In genomic region chr1:202281316-202282016, GRCh38 we compare ENCODE assay signal across 13 cellular contexts.
DNase-seq lines count a peak whose midpoint lies in the region; ATAC-seq, FAIRE-seq and TF ChIP-seq lines count a peak whose summit lies in the region.
"Had no signal": no experiment of that assay in that cellular context is flagged by ENCODE, and none has a peak within 500 bp of the region (broad histone marks: within the 10 kb centered on the region; RNA-seq: fewer than 3 reads in every experiment).

No MANE protein-coding gene starts in this region.

- no peak overlapping the region for H3K23ac ChIP-seq in H1 (ENCODE audit: insufficient read length)
- H3K23ac ChIP-seq in neuronal stem cell (ENCODE audit: low read depth, low read length, poor library complexity): no peak overlapping the region

- no peak for TF ChIP-seq POLR2A in H1 (IDR thresholded peaks at IDR 0.05; ENCODE audit: control extremely low read depth in 1 of 2, low read depth in 2 of 2, low read length in 2 of 2)

- H3K27me3 Mint-ChIP-seq in CD14-positive monocyte (ENCODE audit: low read depth in 3 of 3): peaks cover 19 to 48% (median 19%) of the 10 kb centered on the region in 3 donors

- H3K79me1 ChIP-seq in H1 (ENCODE audit: low read depth, low read length) (no peaks in the 10 kb centered on the region), neuronal stem cell (ENCODE audit: low read depth, low read length) (no peaks in the 10 kb centered on the region)

- TF ChIP-seq CTCF in CD14-positive monocyte (IDR thresholded peaks at IDR 0.05) (no peak), H1 (IDR thresholded peaks at IDR 0.05; ENCODE audit: control extremely low read depth in 1 of 3, insufficient read depth in 1 of 3, low read depth in 1 of 3, low read length in 3 of 3) (no peak), PC-9 (conservative IDR thresholded peaks at IDR 0.05) (no peak)

- H4K5ac ChIP-seq in H1 (ENCODE audit: insufficient read length, low read depth, low read length): no peak overlapping the region

- no peaks in the 10 kb centered on the region for H3K4me1 Mint-ChIP-seq in CD14-positive monocyte

- TF ChIP-seq RAD21 in H1 (IDR thresholded peaks at IDR 0.05 in 1 of 2, conservative IDR thresholded peaks at IDR 0.05 in 1 of 2; ENCODE audit: low read depth in 2 of 2, low read length in 2 of 2): no peak

- no peaks in the 10 kb centered on the region for H3K9me3 ChIP-seq in H1 (ENCODE audit: insufficient read depth in 2 of 2, low read depth in 1 of 2, low read length in 1 of 2)
- H3K9me3 ChIP-seq in neuronal stem cell (replicated peaks in 1 of 2; ENCODE audit: control insufficient read depth in 2 of 2, insufficient read depth in 1 of 2, low read depth in 1 of 2, low read length in 2 of 2): no peaks in the 10 kb centered on the region
- no peaks in the 10 kb centered on the region for H3K9me3 ChIP-seq in PC-9 (ENCODE audit: insufficient read depth, low read depth)

- H3K4me3 Mint-ChIP-seq in CD14-positive monocyte: peak overlapping the region in 1 of 2 donors; percentile 1
- H3K4me3 Mint-ChIP-seq: activated naive CD4-positive, alpha-beta T cell treated with anti-CD3 and anti-CD28 coated beads, Interleukin-2, amount 10 ng/mL, durations not matched to agents 7 days and 5 days; naive thymus-derived CD4-positive, alpha-beta T cell had no signal

- no peak overlapping the region for H3K56ac ChIP-seq in H1 (replicated peaks; ENCODE audit: insufficient read length, low read depth, low read length)

- 0 out of 2 replicates have a peak overlapping the region, but pooled peaks have one; percentile 47 for H2BK15ac ChIP-seq in H1 (ENCODE audit: low read length)
- H2BK15ac ChIP-seq in neuronal stem cell (ENCODE audit: low read length): no peak overlapping the region

- H2BK20ac ChIP-seq in H1 (ENCODE audit: low read length): no peak overlapping the region

- intact Hi-C loops in CD14-positive monocyte (cut with micrococcal nuclease) (no loop called here), PC-9 (cut with micrococcal nuclease; ENCODE audit: unreplicated experiment) (loop anchor here (2.0 kb wide), 1 partner anchor 45 kb away; no protein-coding TSS in a partner anchor)

- H3K79me2 ChIP-seq in H1 (ENCODE audit: control insufficient read depth in 1 of 2, insufficient read depth in 2 of 2, low read length in 2 of 2): no peaks in the 10 kb centered on the region
- no peaks in the 10 kb centered on the region for H3K79me2 ChIP-seq in PC-9 (ENCODE audit: low read depth)

- peaks cover 15% of the 10 kb centered on the region for H3F3A ChIP-seq in PC-9 (ENCODE audit: insufficient read depth, low read depth)

- no peak for TF ChIP-seq EP300 in H1 (IDR thresholded peaks at IDR 0.05; ENCODE audit: borderline replicate concordance in 1 of 2, low read depth in 2 of 2, low read length in 2 of 2)

- H2BK5ac ChIP-seq in H1 (ENCODE audit: low read depth, low read length) (no peak overlapping the region), neuronal stem cell (ENCODE audit: low read length) (no peak overlapping the region)

- CTCF ChIA-PET in H1 (lab: Charles Lee; ENCODE audit: partially characterized antibody) (interaction anchor here (0.6 to 4.8 kb wide), 18 partner anchors 8 to 346 kb away, joined by 3 to 27 read pairs (median 4); partner anchors contain the start of gene LGR6), PC-9 (lab: Charles Lee) (interaction anchor here (0.6 kb wide), 1 partner anchor 38 kb away, joined by 13 read pairs; no protein-coding TSS in a partner anchor)

- H3K18ac ChIP-seq in H1 (ENCODE audit: extremely low read depth, low read length) (no peak overlapping the region), neuronal stem cell (ENCODE audit: low read length) (peak overlapping the region; percentile 42)

- no peak overlapping the region for H3K27ac Mint-ChIP-seq in CD14-positive monocyte
- H3K27ac Mint-ChIP-seq: activated naive CD4-positive, alpha-beta T cell treated with anti-CD3 and anti-CD28 coated beads, Interleukin-2, amount 10 ng/mL, durations not matched to agents 7 days and 5 days; naive thymus-derived CD4-positive, alpha-beta T cell had no signal

- BruUV-seq in PC-9 (replicated peaks; lab: Mats Ljungman, UMichigan): no TSS peak

- no peak overlapping the region for H3K14ac ChIP-seq in H1 (ENCODE audit: insufficient read length)
- H3K14ac ChIP-seq in neuronal stem cell (ENCODE audit: low read length): no peak overlapping the region

- H3K27me3 ChIP-seq in H1 (replicated peaks in 1 of 4; ENCODE audit: control insufficient read depth in 3 of 4, extremely low read depth in 1 of 4, insufficient read depth in 3 of 4, low read length in 3 of 4): no peaks in the 10 kb centered on the region
- peaks cover 0 to 51% (median 0%) of the 10 kb centered on the region in 3 experiments for H3K27me3 ChIP-seq in neuronal stem cell (ENCODE audit: control insufficient read depth in 3 of 3, insufficient read depth in 3 of 3, low read depth in 1 of 3, low read length in 3 of 3)
- no peaks in the 10 kb centered on the region for H3K27me3 ChIP-seq in PC-9 (ENCODE audit: insufficient read depth, low read depth)

- H3K27ac ChIP-seq in H1 (ENCODE audit: low read depth, low read length): no peak overlapping the region
- no peak overlapping the region for H3K27ac ChIP-seq in neuronal stem cell (replicated peaks; ENCODE audit: low read length)
- no peak overlapping the region for H3K27ac ChIP-seq in PC-9

- H4K8ac ChIP-seq in H1 (ENCODE audit: extremely low read depth, insufficient read depth, low read length) (no peak overlapping the region), neuronal stem cell (ENCODE audit: low read depth, low read length) (no peak overlapping the region)

- H2BK120ac ChIP-seq in H1 (replicated peaks; ENCODE audit: low read depth, low read length): no peak overlapping the region
- no peak overlapping the region for H2BK120ac ChIP-seq in neuronal stem cell (ENCODE audit: low read depth, low read length)

- no peaks in the 10 kb centered on the region for H3K23me2 ChIP-seq in H1 (ENCODE audit: low read depth, low read length)

- H3K36me3 ChIP-seq in H1 (ENCODE audit: control insufficient read depth in 2 of 4, insufficient read depth in 4 of 4, low read length in 3 of 4) (no peaks in the 10 kb centered on the region), neuronal stem cell (replicated peaks in 1 of 2; ENCODE audit: control insufficient read depth in 2 of 2, insufficient read depth in 2 of 2, low read length in 2 of 2) (no peaks in the 10 kb centered on the region), PC-9 (ENCODE audit: low read depth) (no peaks in the 10 kb centered on the region)

- WGBS in H1 (ENCODE audit: extremely low coverage in 1 of 2, insufficient coverage in 1 of 2, insufficient read length in 1 of 2, insufficient replicate concordance in 2 of 2, low coverage in 1 of 2, low lambda C conversion rate in 2 of 2, missing lambda C conversion rate in 1 of 2), 2 experiments: 88% methylated on average over 5 of the region's 5 CpGs; no CpG with 5 or more reads in 1 of the 2 experiments
- no CpG with 5 or more reads among the region's 5 CpGs for WGBS in neuronal stem cell (ENCODE audit: extremely low coverage in 2 of 2, insufficient read length in 2 of 2, insufficient replicate concordance in 1 of 2), 2 donors

- FAIRE-seq in H1 (lab: Jason Lieb, UNC): no peak

- H3K4ac ChIP-seq in H1 (replicated peaks; ENCODE audit: insufficient read length, low read depth, low read length) (no peak overlapping the region), neuronal stem cell (ENCODE audit: low read length) (no peak overlapping the region)

- no peak for ATAC-seq in HG02938 (IDR thresholded peaks at IDR 0.05; ENCODE audit: unreplicated experiment)
- ATAC-seq: naive thymus-derived CD4-positive, alpha-beta T cell had no signal

- H4K91ac ChIP-seq in H1 (replicated peaks; ENCODE audit: insufficient read length, low read length) (peak overlapping the region; percentile 29), neuronal stem cell (ENCODE audit: low read depth, low read length, poor library complexity) (no peak overlapping the region)

- H4K20me1 ChIP-seq in H1 (replicated peaks in 1 of 2; ENCODE audit: control insufficient read depth in 1 of 2, insufficient read depth in 2 of 2, low read length in 2 of 2) (no peaks in the 10 kb centered on the region), PC-9 (ENCODE audit: insufficient read depth) (no peaks in the 10 kb centered on the region)

- POLR2A ChIA-PET in H1 (lab: Charles Lee; ENCODE audit: partially characterized antibody) (no interaction called here), PC-9 (lab: Charles Lee; ENCODE audit: unreplicated experiment) (interaction anchor here (0.5 to 0.7 kb wide), 2 partner anchors 40 to 131 kb away, joined by 7 to 39 read pairs; no protein-coding TSS in a partner anchor)

- H3K9ac ChIP-seq in H1 (replicated peaks in 1 of 4; ENCODE audit: extremely low read depth in 1 of 4, low read depth in 3 of 4, low read length in 3 of 4) (no peak overlapping the region), neuronal stem cell (ENCODE audit: low read depth, low read length, poor library complexity) (no peak overlapping the region)

- DNase-seq in CD14-positive monocyte (ENCODE audit: low spot score) (peak; percentile 31), NCI-H69 (lab: John Stamatoyannopoulos, UW) (peak; percentile 63), H1 (ENCODE audit: low read depth in 1 of 2, low spot score in 2 of 2) (no peak), neuronal stem cell (ENCODE audit: low spot score) (no peak), PC-9 (no peak), NCI-H1436 treated with DMSO at 0.1 percent for 48 hours (lab: John Stamatoyannopoulos, UW) (no peak), GM19240 (ENCODE audit: insufficient read length, low spot score) (no peak)
- DNase-seq: activated CD4-positive, alpha-beta T cell treated with anti-CD3 and anti-CD28 coated beads for 4 hours; COR-L47; naive thymus-derived CD4-positive, alpha-beta T cell had no signal

- H2AK5ac ChIP-seq in H1 (ENCODE audit: low read depth, low read length): no peak overlapping the region
- no peak overlapping the region for H2AK5ac ChIP-seq in neuronal stem cell (ENCODE audit: low read depth, low read length)

- H3K4me1 ChIP-seq in H1 (replicated peaks in 1 of 4; ENCODE audit: control insufficient read depth in 3 of 4, insufficient read depth in 4 of 4, low read length in 3 of 4): peaks cover 1 to 11% (median 5%) of the 10 kb centered on the region in 4 experiments; a peak in 4 of 7 replicates
- H3K4me1 ChIP-seq in neuronal stem cell (ENCODE audit: control insufficient read depth in 2 of 2, insufficient read depth in 1 of 2, low read depth in 1 of 2, low read length in 2 of 2): peaks cover 0 to 2% of the 10 kb centered on the region in 2 donors
- peaks cover 39% of the 10 kb centered on the region for H3K4me1 ChIP-seq in PC-9 (replicated peaks; ENCODE audit: insufficient read depth)

- no peaks in the 10 kb centered on the region for H3K9me2 ChIP-seq in PC-9 (ENCODE audit: insufficient read depth)

- no peaks in the 10 kb centered on the region for H3K36me3 Mint-ChIP-seq in CD14-positive monocyte
- H3K36me3 Mint-ChIP-seq: activated naive CD4-positive, alpha-beta T cell treated with anti-CD3 and anti-CD28 coated beads, Interleukin-2, amount 10 ng/mL, durations not matched to agents 7 days and 5 days; naive thymus-derived CD4-positive, alpha-beta T cell had no signal

- H3K4me3 ChIP-seq in H1 (ENCODE audit: extremely low read depth in 1 of 4, insufficient read depth in 2 of 4, low read depth in 3 of 4, low read length in 4 of 4) (no peak overlapping the region), neuronal stem cell (ENCODE audit: low read length in 2 of 2) (no peak overlapping the region), PC-9 (no peak overlapping the region)
- H3K4me3 ChIP-seq: skin epidermis had no signal

- H2BK12ac ChIP-seq in H1 (ENCODE audit: low read depth, low read length): peak overlapping the region; percentile 60; the same call in 1 of the 2 replicates
- no peak overlapping the region for H2BK12ac ChIP-seq in neuronal stem cell (ENCODE audit: low read length)

- no peak overlapping the region for H2AFZ ChIP-seq in H1 (ENCODE audit: low read length)
- no peak overlapping the region for H2AFZ ChIP-seq in neuronal stem cell (ENCODE audit: low read length)
- H2AFZ ChIP-seq in PC-9: no peak overlapping the region

- H3K4me2 ChIP-seq in H1 (ENCODE audit: insufficient read depth in 1 of 2, low read depth in 2 of 2, low read length in 2 of 2) (no peak overlapping the region), neuronal stem cell (ENCODE audit: insufficient read depth, low read length, poor library complexity, severe bottlenecking) (no peak overlapping the region), PC-9 (no peak overlapping the region)

- H3K9me3 Mint-ChIP-seq in CD14-positive monocyte: no peaks in the 10 kb centered on the region
- H3K9me3 Mint-ChIP-seq: activated naive CD4-positive, alpha-beta T cell treated with anti-CD3 and anti-CD28 coated beads, Interleukin-2, amount 10 ng/mL, durations not matched to agents 7 days and 5 days; naive thymus-derived CD4-positive, alpha-beta T cell had no signal

Comparison
In these comparisons a context has a peak if more than half of its experiments do, and no peak if none do; other contexts are left out.
1. DNase-seq: peak in CD14-positive monocyte (single experiment) and NCI-H69 (single experiment); none in H1 (0 of 2), neuronal stem cell (single experiment), PC-9 (0 of 2), NCI-H1436 treated with DMSO at 0.1 percent for 48 hours (single experiment) and GM19240 (single experiment).